Comparison of ENCODE assay signal across 8 cellular contexts in genomic region chr1:8643542-8644536, GRCh38.
DNase-seq lines count a peak whose midpoint lies in the region; ATAC-seq and TF ChIP-seq lines count a peak whose summit lies in the region.

No MANE protein-coding gene starts in this region.

- 0 out of 2 replicates have a peak, but pooled peaks cover 6% of the 10 kb centered on the region for H4K20me1 ChIP-seq in OCI-LY3 (ENCODE audit: insufficient read depth, low read length)

- H3K36me3 Mint-ChIP-seq in activated CD8-positive, alpha-beta memory T cell treated with anti-CD3 and anti-CD28 coated beads, Interleukin-2, amount 10 ng/mL, durations not matched to agents 7 days and 5 days, result peaks cover 5% of the 10 kb centered on the region

- H3K27me3 ChIP-seq in GM06990 (replicated peaks; ENCODE audit: control insufficient read depth, insufficient read depth, low read length), result no peaks in the 10 kb centered on the region
- no peaks in the 10 kb centered on the region for H3K27me3 ChIP-seq in OCI-LY3 (ENCODE audit: low read depth, low read length)
- no peaks in the 10 kb centered on the region for H3K27me3 ChIP-seq in dorsolateral prefrontal cortex
- no peaks in the 10 kb centered on the region for H3K27me3 ChIP-seq in uterus

- H3K4me3 ChIP-seq in GM06990 (replicated peaks; ENCODE audit: low read depth, low read length), result no peak overlapping the region
- no peak overlapping the region for H3K4me3 ChIP-seq in OCI-LY3 (ENCODE audit: low read length)
- no peak overlapping the region for H3K4me3 ChIP-seq in dorsolateral prefrontal cortex
- H3K4me3 ChIP-seq in uterus, result no peak overlapping the region

- intact Hi-C loops in dorsolateral prefrontal cortex (cut with DNase I) (no loop called here), uterus (cut with DNase I; ENCODE audit: low total_unique reads) (no loop called here)

- H3K4me1 ChIP-seq in OCI-LY3 (ENCODE audit: low read length) (peaks cover 24% of the 10 kb centered on the region), uterus (peaks cover 0 to 3% of the 10 kb centered on the region in 2 donors)

- H3K9me3 Mint-ChIP-seq in activated CD8-positive, alpha-beta memory T cell treated with anti-CD3 and anti-CD28 coated beads, Interleukin-2, amount 10 ng/mL, durations not matched to agents 7 days and 5 days (ENCODE audit: low read depth), result no peaks in the 10 kb centered on the region

- H3K79me2 ChIP-seq in OCI-LY3 (ENCODE audit: low read length), result peaks cover 13% of the 10 kb centered on the region

- no peak overlapping the region for H3K9ac ChIP-seq in OCI-LY3 (ENCODE audit: low read length)

- CTCF ChIA-PET in activated CD8-positive, alpha-beta memory T cell treated with anti-CD3 and anti-CD28 coated beads, Interleukin-2, amount 10 ng/mL, durations not matched to agents 7 days and 5 days (lab: Charles Lee), result interaction anchor here (1.0 to 1.1 kb wide), 2 partner anchors 82 to 222 kb away, joined by 3 read pairs; no protein-coding TSS in a partner anchor

- H3K4me1 Mint-ChIP-seq in activated CD8-positive, alpha-beta memory T cell treated with anti-CD3 and anti-CD28 coated beads, Interleukin-2, amount 10 ng/mL, durations not matched to agents 7 days and 5 days, result peaks cover 23% of the 10 kb centered on the region

- ATAC-seq in GM19043 (IDR thresholded peaks at IDR 0.05; ENCODE audit: low read depth, unreplicated experiment) (peak; percentile 82), HG02981 (IDR thresholded peaks at IDR 0.05; ENCODE audit: unreplicated experiment) (peak; percentile 85)
- ATAC-seq in activated CD8-positive, alpha-beta memory T cell treated with anti-CD3 and anti-CD28 coated beads, Interleukin-2, amount 10 ng/mL, durations not matched to agents 7 days and 5 days, result no peak

- H3K27me3 Mint-ChIP-seq in activated CD8-positive, alpha-beta memory T cell treated with anti-CD3 and anti-CD28 coated beads, Interleukin-2, amount 10 ng/mL, durations not matched to agents 7 days and 5 days, result no peaks in the 10 kb centered on the region

- H3K27ac ChIP-seq in OCI-LY3 (ENCODE audit: low read length) (no peak overlapping the region), dorsolateral prefrontal cortex (peak overlapping the region in 3 of 59 donors; percentile 3 to 20 (median 15)), uterus (no peak overlapping the region)

- no peak overlapping the region for H3K4me3 Mint-ChIP-seq in activated CD8-positive, alpha-beta memory T cell treated with anti-CD3 and anti-CD28 coated beads, Interleukin-2, amount 10 ng/mL, durations not matched to agents 7 days and 5 days

- peak overlapping the region; percentile 44 for H3K4me2 ChIP-seq in OCI-LY3 (ENCODE audit: low read length)

- DNase-seq in GM06990 (ENCODE audit: extremely low read depth, insufficient read length), result peak; percentile 72
- no peak for DNase-seq in dorsolateral prefrontal cortex
- no peak for DNase-seq in uterus
- DNase-seq in activated CD8-positive, alpha-beta memory T cell treated with anti-CD3 and anti-CD28 coated beads, Interleukin-2, amount 50 U/mL, for 48 hours, result no peak
- DNase-seq in activated CD8-positive, alpha-beta memory T cell treated with anti-CD3 and anti-CD28 coated beads, Interleukin-2, amount 10 ng/mL, durations not matched to agents 7 days and 5 days, result no peak

- TF ChIP-seq POLR2A in uterus (IDR thresholded peaks at IDR 0.05), result no peak

- no peak for TF ChIP-seq CTCF in GM06990 (IDR thresholded peaks at IDR 0.05; ENCODE audit: insufficient read depth, low read length, poor library complexity, severe bottlenecking)
- no peak for TF ChIP-seq CTCF in OCI-LY3 (IDR thresholded peaks at IDR 0.05; ENCODE audit: low read depth, low read length)
- no peak for TF ChIP-seq CTCF in dorsolateral prefrontal cortex (IDR thresholded peaks at IDR 0.05 in 54 of 56, conservative IDR thresholded peaks at IDR 0.05 in 2 of 56; ENCODE audit: low read depth in 1 of 56, partially characterized antibody in 56 of 56)
- no peak for TF ChIP-seq CTCF in uterus (IDR thresholded peaks at IDR 0.05)

- no peak overlapping the region for H3K27ac Mint-ChIP-seq in activated CD8-positive, alpha-beta memory T cell treated with anti-CD3 and anti-CD28 coated beads, Interleukin-2, amount 10 ng/mL, durations not matched to agents 7 days and 5 days

- H3K36me3 ChIP-seq in GM06990 (ENCODE audit: control insufficient read depth, insufficient read depth, low read length), result no peaks in the 10 kb centered on the region
- H3K36me3 ChIP-seq in OCI-LY3 (replicated peaks; ENCODE audit: low read depth, low read length), result no peaks in the 10 kb centered on the region
- no peaks in the 10 kb centered on the region for H3K36me3 ChIP-seq in uterus

- no peaks in the 10 kb centered on the region for H3K9me3 ChIP-seq in OCI-LY3 (ENCODE audit: insufficient read depth, low read length)
- H3K9me3 ChIP-seq in uterus, result no peaks in the 10 kb centered on the region

- no peak overlapping the region for H2AFZ ChIP-seq in OCI-LY3 (ENCODE audit: low read depth, low read length)
